In genomic region chr9:81588148-81588874, GRCh38 we compare ENCODE assay signal across 1 cellular context.
TF ChIP-seq lines count a peak whose summit lies in the region.

No MANE protein-coding gene starts in this region.

TF ChIP-seq in HepG2, 621 proteins besides CTCF, POLR2A, EP300 and RAD21 (continued from another document and continues in another):
- TF ChIP-seq PAXIP1 (CRISPR knock-in tag; conservative IDR thresholded peaks at IDR 0.05) (peak; percentile 93), ZNF331 (CRISPR knock-in tag; IDR thresholded peaks at IDR 0.05) (peak; percentile 77), TP53 (CRISPR knock-in tag; conservative IDR thresholded peaks at IDR 0.05) (no peak; the same call in 1 of the 2 replicates), STAT6 (CRISPR knock-in tag; IDR thresholded peaks at IDR 0.05; ENCODE audit: borderline replicate concordance) (peak; percentile 76; the same call in 1 of the 2 replicates), THAP11 (CRISPR knock-in tag; IDR thresholded peaks at IDR 0.05) (peak; percentile 71), SMARCE1 (IDR thresholded peaks at IDR 0.05; ENCODE audit: borderline replicate concordance) (peak; percentile 64; the same call in 1 of the 2 replicates), NR0B2 (CRISPR knock-in tag; IDR thresholded peaks at IDR 0.05) (no peak), GABPA (IDR thresholded peaks at IDR 0.05; ENCODE audit: low read depth, low read length) (no peak), GABPA (CRISPR knock-in tag; IDR thresholded peaks at IDR 0.05; ENCODE audit: low read depth) (peak; percentile 48), KMT2B (CRISPR knock-in tag; IDR thresholded peaks at IDR 0.05) (no peak; the same call in 1 of the 2 replicates), RBM39 (IDR thresholded peaks at IDR 0.05; ENCODE audit: low read depth, low read length, poor library complexity, severe bottlenecking) (no peak), HMG20B (CRISPR knock-in tag; conservative IDR thresholded peaks at IDR 0.05) (peak; percentile 94), GPBP1L1 (CRISPR knock-in tag; IDR thresholded peaks at IDR 0.05) (no peak), ZKSCAN8 (CRISPR knock-in tag; IDR thresholded peaks at IDR 0.05; ENCODE audit: borderline replicate concordance) (peak; percentile 94), MYC (CRISPR knock-in tag; IDR thresholded peaks at IDR 0.05; ENCODE audit: borderline replicate concordance) (peak; percentile 79; the same call in 1 of the 2 replicates), ZBTB14 (CRISPR knock-in tag; IDR thresholded peaks at IDR 0.05) (no peak), SOX5 (CRISPR knock-in tag; IDR thresholded peaks at IDR 0.05; ENCODE audit: borderline replicate concordance) (peak; percentile 99), PITX1 (CRISPR knock-in tag; IDR thresholded peaks at IDR 0.05) (peak; percentile 83), DZIP1 (CRISPR knock-in tag; IDR thresholded peaks at IDR 0.05) (no peak), CENPX (CRISPR knock-in tag; IDR thresholded peaks at IDR 0.05) (no peak), RARA (CRISPR knock-in tag; IDR thresholded peaks at IDR 0.05) (peak; percentile 99), ZNF687 (CRISPR knock-in tag; IDR thresholded peaks at IDR 0.05) (peak; percentile 86), ESRRA (CRISPR knock-in tag; IDR thresholded peaks at IDR 0.05; ENCODE audit: low read depth) (peak; percentile 89), WIZ (CRISPR knock-in tag; IDR thresholded peaks at IDR 0.05) (no peak), ZNF660 (CRISPR knock-in tag; IDR thresholded peaks at IDR 0.05; ENCODE audit: borderline replicate concordance, low read depth) (no peak), GMEB2 (CRISPR knock-in tag; IDR thresholded peaks at IDR 0.05; ENCODE audit: low read depth) (0 out of 2 replicates have a peak, but pooled peaks have one; percentile 28), JUND (CRISPR knock-in tag; IDR thresholded peaks at IDR 0.05) (peak; percentile 98), ZNF775 (CRISPR knock-in tag; IDR thresholded peaks at IDR 0.05; ENCODE audit: borderline replicate concordance) (no peak), MAX (IDR thresholded peaks at IDR 0.05) (peak; percentile 73), MAFF (IDR thresholded peaks at IDR 0.05; ENCODE audit: low read depth, low read length) (peak; percentile 52; the same call in 1 of the 2 replicates), CBFB (CRISPR knock-in tag; IDR thresholded peaks at IDR 0.05) (peak; percentile 68; the same call in 1 of the 2 replicates), ZNF782 (CRISPR knock-in tag; IDR thresholded peaks at IDR 0.05; ENCODE audit: borderline replicate concordance) (no peak), HBP1 (CRISPR knock-in tag; IDR thresholded peaks at IDR 0.05; ENCODE audit: low read depth) (no peak), FOXO1 (CRISPR knock-in tag; IDR thresholded peaks at IDR 0.05) (peak; percentile 97), ZNF577 (CRISPR knock-in tag; IDR thresholded peaks at IDR 0.05; ENCODE audit: borderline replicate concordance, low read depth) (no peak), THRA (CRISPR knock-in tag; IDR thresholded peaks at IDR 0.05; ENCODE audit: borderline replicate concordance) (peak; percentile 91), ZNF614 (CRISPR knock-in tag; IDR thresholded peaks at IDR 0.05; ENCODE audit: borderline replicate concordance) (0 out of 2 replicates have a peak, but pooled peaks have one; percentile 88)
